15 cellular contexts compared by ENCODE assay signal in genomic region chr18:62710417-62710816, GRCh38. TPM values are rescaled to one million over a fixed set of nuclear protein-coding genes. Genes with fewer than 3 reads are reported as not detected.
DNase-seq lines count a peak whose midpoint lies in the region; ATAC-seq and TF ChIP-seq lines count a peak whose summit lies in the region.
"Had no signal": no experiment of that assay in that cellular context is flagged by ENCODE, and none has a peak within 500 bp of the region (broad histone marks: within the 10 kb centered on the region; RNA-seq: fewer than 3 reads in every experiment).

No MANE protein-coding gene starts in this region.

- in situ Hi-C loops in astrocyte of the spinal cord (cut with HindIII; ENCODE audit: low sequenced_read_pairs), result no loop called here

- no peak overlapping the region for H3K27ac Mint-ChIP-seq in CD14-positive monocyte
- H3K27ac Mint-ChIP-seq in activated T-helper 1 cell treated with anti-CD3 and anti-CD28 coated beads, Interleukin-12 subunit alpha, Interleukin-12 subunit beta, Interleukin-2, Interleukin-4 antibody, amounts not matched to agents 30 ng/mL and 10 ng/mL and 1 ng/mL, durations not matched to agents 14 hours and 24 hours and 36 hours, result no peak overlapping the region
- H3K27ac Mint-ChIP-seq: activated naive CD4-positive, alpha-beta T cell treated with anti-CD3 and anti-CD28 coated beads, Interleukin-2, amount 50 U/mL, for 24 hours; B cell had no signal

- intact Hi-C loops in CD14-positive monocyte (cut with micrococcal nuclease), result loop anchor here (10.0 kb wide), 5 partner anchors 74 to 1264 kb away; partner anchors contain the start of genes SERPINB8 (in 1 of the 2) and VPS4B (in 1 of the 2)
- intact Hi-C loops in activated T-helper 1 cell treated with anti-CD3 and anti-CD28 coated beads, Interleukin-12 subunit alpha, Interleukin-12 subunit beta, Interleukin-2, Interleukin-4 antibody, amounts not matched to agents 30 ng/mL and 10 ng/mL and 1 ng/mL, durations not matched to agents 14 hours and 24 hours and 36 hours (cut with micrococcal nuclease), result loop anchor here (10.0 kb wide), 1 partner anchor 494 kb away; no protein-coding TSS in a partner anchor

- H3K4me3 Mint-ChIP-seq in CD14-positive monocyte, result no peak overlapping the region
- H3K4me3 Mint-ChIP-seq in activated T-helper 1 cell treated with anti-CD3 and anti-CD28 coated beads, Interleukin-12 subunit alpha, Interleukin-12 subunit beta, Interleukin-2, Interleukin-4 antibody, amounts not matched to agents 30 ng/mL and 10 ng/mL and 1 ng/mL, durations not matched to agents 14 hours and 24 hours and 36 hours, result no peak overlapping the region
- H3K4me3 Mint-ChIP-seq: activated naive CD4-positive, alpha-beta T cell treated with anti-CD3 and anti-CD28 coated beads, Interleukin-2, amount 50 U/mL, for 24 hours; B cell had no signal

- TF ChIP-seq CTCF in astrocyte of the spinal cord (IDR thresholded peaks at IDR 0.05; ENCODE audit: low read depth, low read length) (no peak), CD14-positive monocyte (IDR thresholded peaks at IDR 0.05) (no peak)

- no peak for ATAC-seq in GM21825 (IDR thresholded peaks at IDR 0.05; ENCODE audit: unreplicated experiment)
- ATAC-seq: Panc1 had no signal

- no peaks in the 10 kb centered on the region for H3K36me3 Mint-ChIP-seq in CD14-positive monocyte
- H3K36me3 Mint-ChIP-seq in activated T-helper 1 cell treated with anti-CD3 and anti-CD28 coated beads, Interleukin-12 subunit alpha, Interleukin-12 subunit beta, Interleukin-2, Interleukin-4 antibody, amounts not matched to agents 30 ng/mL and 10 ng/mL and 1 ng/mL, durations not matched to agents 14 hours and 24 hours and 36 hours (ENCODE audit: low read depth), result no peaks in the 10 kb centered on the region
- H3K36me3 Mint-ChIP-seq: activated naive CD4-positive, alpha-beta T cell treated with anti-CD3 and anti-CD28 coated beads, Interleukin-2, amount 50 U/mL, for 24 hours had no signal

- no peak overlapping the region for H3K4me3 ChIP-seq in astrocyte of the spinal cord (ENCODE audit: low read depth, low read length)
- H3K4me3 ChIP-seq: esophagus muscularis mucosa had no signal

- peaks cover 0 to 7% (median 0%) of the 10 kb centered on the region in 7 donors for H3K9me3 Mint-ChIP-seq in CD14-positive monocyte
- H3K9me3 Mint-ChIP-seq in activated T-helper 1 cell treated with anti-CD3 and anti-CD28 coated beads, Interleukin-12 subunit alpha, Interleukin-12 subunit beta, Interleukin-2, Interleukin-4 antibody, amounts not matched to agents 30 ng/mL and 10 ng/mL and 1 ng/mL, durations not matched to agents 14 hours and 24 hours and 36 hours, result no peaks in the 10 kb centered on the region
- H3K9me3 Mint-ChIP-seq: activated naive CD4-positive, alpha-beta T cell treated with anti-CD3 and anti-CD28 coated beads, Interleukin-2, amount 50 U/mL, for 24 hours had no signal

- H3K4me1 Mint-ChIP-seq in CD14-positive monocyte, result peaks cover 5% of the 10 kb centered on the region
- H3K4me1 Mint-ChIP-seq in activated T-helper 1 cell treated with anti-CD3 and anti-CD28 coated beads, Interleukin-12 subunit alpha, Interleukin-12 subunit beta, Interleukin-2, Interleukin-4 antibody, amounts not matched to agents 30 ng/mL and 10 ng/mL and 1 ng/mL, durations not matched to agents 14 hours and 24 hours and 36 hours (ENCODE audit: low read depth), result peaks cover 6% of the 10 kb centered on the region

- DNase-seq in AG20443 (ENCODE audit: low spot score), result peak; percentile 41
- DNase-seq in LoVo (ENCODE audit: low spot score), result peak; percentile 72
- peak; percentile 73 for DNase-seq in NCI-H2227 (lab: John Stamatoyannopoulos, UW; ENCODE audit: unreplicated experiment)
- DNase-seq in astrocyte of the spinal cord (ENCODE audit: low read depth, low spot score), result peak; percentile 14
- DNase-seq in CD14-positive monocyte (ENCODE audit: low spot score), result no peak
- DNase-seq in activated CD4-positive, CD25-positive, alpha-beta regulatory T cell treated with anti-CD3 and anti-CD28 coated beads, Interleukin-2, amount 50 U/mL, for 72 hours, result no peak
- no peak for DNase-seq in activated T-helper 1 cell treated with anti-CD3 and anti-CD28 coated beads, Interleukin-12 subunit alpha, Interleukin-12 subunit beta, Interleukin-2, Interleukin-4 antibody, amounts not matched to agents 30 ng/mL and 10 ng/mL and 1 ng/mL, durations not matched to agents 14 hours and 24 hours and 36 hours (ENCODE audit: low spot score)
- DNase-seq: activated CD8-positive, alpha-beta memory T cell treated with anti-CD3 and anti-CD28 coated beads for 24 hours; midbrain; T-helper 9 cell had no signal

- peaks cover 0 to 1% (median 0%) of the 10 kb centered on the region in 3 donors for H3K27me3 Mint-ChIP-seq in CD14-positive monocyte (ENCODE audit: low read depth in 3 of 3)
- H3K27me3 Mint-ChIP-seq in activated T-helper 1 cell treated with anti-CD3 and anti-CD28 coated beads, Interleukin-12 subunit alpha, Interleukin-12 subunit beta, Interleukin-2, Interleukin-4 antibody, amounts not matched to agents 30 ng/mL and 10 ng/mL and 1 ng/mL, durations not matched to agents 14 hours and 24 hours and 36 hours (ENCODE audit: insufficient read depth), result peaks cover 8% of the 10 kb centered on the region
- H3K27me3 Mint-ChIP-seq: activated naive CD4-positive, alpha-beta T cell treated with anti-CD3 and anti-CD28 coated beads, Interleukin-2, amount 50 U/mL, for 24 hours; B cell had no signal

RNA-seq across cellular contexts. Expression of gene PHLPP1, which starts 4.9 kb away (rescaled TPM):
- polyA plus RNA-seq in CD14-positive monocyte, result under 1 TPM; 0.04 to 0.55 TPM
- total RNA-seq in activated T-helper 1 cell treated with anti-CD3 and anti-CD28 coated beads, Interleukin-12 subunit alpha, Interleukin-12 subunit beta, Interleukin-2, Interleukin-4 antibody, amounts not matched to agents 30 ng/mL and 10 ng/mL and 1 ng/mL, durations not matched to agents 14 hours and 24 hours and 36 hours, result 14.1 and 14.4 TPM in 2 replicates

Comparison
In these comparisons a context has a peak if more than half of its experiments do, and no peak if none do; other contexts are left out.
1. DNase-seq: peak in AG20443 (single experiment), LoVo (single experiment), NCI-H2227 (single experiment) and astrocyte of the spinal cord (single experiment); none in CD14-positive monocyte (single experiment), activated CD4-positive, CD25-positive, alpha-beta regulatory T cell treated with anti-CD3 and anti-CD28 coated beads, Interleukin-2, amount 50 U/mL, for 72 hours (single experiment) and activated T-helper 1 cell treated with anti-CD3 and anti-CD28 coated beads, Interleukin-12 subunit alpha, Interleukin-12 subunit beta, Interleukin-2, Interleukin-4 antibody, amounts not matched to agents 30 ng/mL and 10 ng/mL and 1 ng/mL, durations not matched to agents 14 hours and 24 hours and 36 hours (single experiment).